Comparison of ENCODE assay signal across 1 cellular context in genomic region chr9:136881691-136882108, GRCh38.
TF ChIP-seq lines count a peak whose summit lies in the region.

No MANE protein-coding gene starts in this region.

TF ChIP-seq in HepG2, 621 proteins besides CTCF, POLR2A, EP300 and RAD21 (continued from another document):
- TF ChIP-seq ZBTB40 (IDR thresholded peaks at IDR 0.05) (no peak), ZBTB40 (CRISPR knock-in tag; IDR thresholded peaks at IDR 0.05) (no peak), MXI1 (IDR thresholded peaks at IDR 0.05; ENCODE audit: borderline replicate concordance, low read depth, low read length) (peak; percentile 25; the same call in 1 of the 3 replicates), ZNF10 (CRISPR knock-in tag; IDR thresholded peaks at IDR 0.05; ENCODE audit: borderline replicate concordance, low read depth) (no peak), RXRA (CRISPR knock-in tag; IDR thresholded peaks at IDR 0.05) (no peak; the same call in 1 of the 2 replicates), HNRNPLL (IDR thresholded peaks at IDR 0.05; ENCODE audit: low read depth, low read length, poor library complexity, severe bottlenecking) (no peak), SKI (IDR thresholded peaks at IDR 0.05; ENCODE audit: partially characterized antibody) (no peak), ZKSCAN5 (CRISPR knock-in tag; IDR thresholded peaks at IDR 0.05) (no peak), TFDP1 (CRISPR knock-in tag; IDR thresholded peaks at IDR 0.05; ENCODE audit: borderline replicate concordance) (no peak), EHMT2 (IDR thresholded peaks at IDR 0.05; ENCODE audit: borderline replicate concordance, low read depth, low read length) (no peak), BCL6 (CRISPR knock-in tag; IDR thresholded peaks at IDR 0.05) (peak; percentile 70; the same call in 1 of the 2 replicates)
- TF ChIP-seq, protein P1, sequence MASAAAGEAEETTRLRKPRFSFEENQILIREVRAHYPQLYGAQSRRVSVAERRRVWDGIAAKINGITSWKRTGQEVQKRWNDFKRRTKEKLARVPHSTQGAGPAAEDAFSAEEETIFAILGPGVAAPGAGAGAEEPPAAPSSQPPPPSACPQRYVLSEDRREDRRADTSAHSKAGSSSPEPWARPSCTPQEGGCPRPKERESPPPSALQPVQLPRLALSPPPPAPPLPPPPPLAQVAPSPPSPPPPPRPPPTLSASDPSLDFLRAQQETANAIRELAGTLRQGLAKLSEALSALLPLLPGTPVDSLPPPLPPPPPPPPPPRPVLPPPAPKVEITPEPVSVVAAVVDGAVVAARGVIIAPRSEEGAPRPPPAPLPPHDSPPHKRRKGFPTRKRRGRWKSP (CRISPR knock-in tag; IDR thresholded peaks at IDR 0.05) = peak; percentile 56; the same call in 1 of the 2 replicates
- TF ChIP-seq, protein P2, sequence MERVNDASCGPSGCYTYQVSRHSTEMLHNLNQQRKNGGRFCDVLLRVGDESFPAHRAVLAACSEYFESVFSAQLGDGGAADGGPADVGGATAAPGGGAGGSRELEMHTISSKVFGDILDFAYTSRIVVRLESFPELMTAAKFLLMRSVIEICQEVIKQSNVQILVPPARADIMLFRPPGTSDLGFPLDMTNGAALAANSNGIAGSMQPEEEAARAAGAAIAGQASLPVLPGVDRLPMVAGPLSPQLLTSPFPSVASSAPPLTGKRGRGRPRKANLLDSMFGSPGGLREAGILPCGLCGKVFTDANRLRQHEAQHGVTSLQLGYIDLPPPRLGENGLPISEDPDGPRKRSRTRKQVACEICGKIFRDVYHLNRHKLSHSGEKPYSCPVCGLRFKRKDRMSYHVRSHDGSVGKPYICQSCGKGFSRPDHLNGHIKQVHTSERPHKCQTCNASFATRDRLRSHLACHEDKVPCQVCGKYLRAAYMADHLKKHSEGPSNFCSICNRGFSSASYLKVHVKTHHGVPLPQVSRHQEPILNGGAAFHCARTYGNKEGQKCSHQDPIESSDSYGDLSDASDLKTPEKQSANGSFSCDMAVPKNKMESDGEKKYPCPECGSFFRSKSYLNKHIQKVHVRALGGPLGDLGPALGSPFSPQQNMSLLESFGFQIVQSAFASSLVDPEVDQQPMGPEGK (CRISPR knock-in tag; IDR thresholded peaks at IDR 0.05) = peak; percentile 63
- TF ChIP-seq, protein P3, sequence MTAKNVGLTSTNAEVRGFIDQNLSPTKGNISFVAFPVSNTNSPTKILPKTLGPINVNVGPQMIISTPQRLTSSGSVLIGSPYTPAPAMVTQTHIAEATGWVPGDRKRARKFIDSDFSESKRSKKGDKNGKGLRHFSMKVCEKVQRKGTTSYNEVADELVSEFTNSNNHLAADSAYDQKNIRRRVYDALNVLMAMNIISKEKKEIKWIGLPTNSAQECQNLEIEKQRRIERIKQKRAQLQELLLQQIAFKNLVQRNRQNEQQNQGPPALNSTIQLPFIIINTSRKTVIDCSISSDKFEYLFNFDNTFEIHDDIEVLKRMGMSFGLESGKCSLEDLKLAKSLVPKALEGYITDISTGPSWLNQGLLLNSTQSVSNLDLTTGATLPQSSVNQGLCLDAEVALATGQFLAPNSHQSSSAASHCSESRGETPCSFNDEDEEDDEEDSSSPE (CRISPR knock-in tag; IDR thresholded peaks at IDR 0.05) = 0 out of 2 replicates have a peak, but pooled peaks have one; percentile 23
- TF ChIP-seq, protein P4, sequence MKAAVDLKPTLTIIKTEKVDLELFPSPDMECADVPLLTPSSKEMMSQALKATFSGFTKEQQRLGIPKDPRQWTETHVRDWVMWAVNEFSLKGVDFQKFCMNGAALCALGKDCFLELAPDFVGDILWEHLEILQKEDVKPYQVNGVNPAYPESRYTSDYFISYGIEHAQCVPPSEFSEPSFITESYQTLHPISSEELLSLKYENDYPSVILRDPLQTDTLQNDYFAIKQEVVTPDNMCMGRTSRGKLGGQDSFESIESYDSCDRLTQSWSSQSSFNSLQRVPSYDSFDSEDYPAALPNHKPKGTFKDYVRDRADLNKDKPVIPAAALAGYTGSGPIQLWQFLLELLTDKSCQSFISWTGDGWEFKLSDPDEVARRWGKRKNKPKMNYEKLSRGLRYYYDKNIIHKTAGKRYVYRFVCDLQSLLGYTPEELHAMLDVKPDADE (CRISPR knock-in tag; IDR thresholded peaks at IDR 0.05) = no peak
- TF ChIP-seq, protein P5, sequence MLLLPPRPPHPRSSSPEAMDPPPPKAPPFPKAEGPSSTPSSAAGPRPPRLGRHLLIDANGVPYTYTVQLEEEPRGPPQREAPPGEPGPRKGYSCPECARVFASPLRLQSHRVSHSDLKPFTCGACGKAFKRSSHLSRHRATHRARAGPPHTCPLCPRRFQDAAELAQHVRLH (CRISPR knock-in tag; IDR thresholded peaks at IDR 0.05; ENCODE audit: borderline replicate concordance, low read depth) = no peak
- TF ChIP-seq, protein P6, sequence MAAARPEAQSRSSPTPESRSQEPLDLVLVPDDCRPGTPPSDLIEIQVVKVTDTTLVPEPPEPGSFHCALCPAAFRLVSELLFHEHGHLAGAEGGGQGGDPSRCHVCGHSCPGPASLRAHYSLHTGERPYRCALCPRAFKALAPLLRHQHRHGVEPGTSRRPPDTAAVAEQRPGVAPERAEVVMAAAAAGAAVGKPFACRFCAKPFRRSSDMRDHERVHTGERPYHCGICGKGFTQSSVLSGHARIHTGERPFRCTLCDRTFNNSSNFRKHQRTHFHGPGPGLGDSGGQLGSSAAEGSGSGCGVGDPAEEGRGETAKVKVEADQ (CRISPR knock-in tag; IDR thresholded peaks at IDR 0.05; ENCODE audit: borderline replicate concordance) = no peak
